ENCODE assay signal across 21 cellular contexts in genomic region chr19:10852098-10852800, GRCh38. TPM values are rescaled to one million over a fixed set of nuclear protein-coding genes. Genes with fewer than 3 reads are reported as not detected.
DNase-seq lines count a peak whose midpoint lies in the region; ATAC-seq and TF ChIP-seq lines count a peak whose summit lies in the region.
"Had no signal": no experiment of that assay in that cellular context is flagged by ENCODE, and none has a peak within 500 bp of the region (broad histone marks: within the 10 kb centered on the region; RNA-seq: fewer than 3 reads in every experiment).

No MANE protein-coding gene starts in this region.

- no peak overlapping the region for H3K27ac Mint-ChIP-seq in activated naive CD8-positive, alpha-beta T cell treated with anti-CD3 and anti-CD28 coated beads for 36 hours
- no peak overlapping the region for H3K27ac Mint-ChIP-seq in activated naive CD4-positive, alpha-beta T cell treated with anti-CD3 and anti-CD28 coated beads, Interleukin-2, amount 50 U/mL, for 72 hours
- H3K27ac Mint-ChIP-seq: activated naive CD8-positive, alpha-beta T cell treated with anti-CD3 and anti-CD28 coated beads, Interleukin-2, amount 50 U/mL, for 24 hours; CD8-positive, alpha-beta T cell; H9; T-cell had no signal

- TF ChIP-seq CTCF in cardiac fibroblast (IDR thresholded peaks at IDR 0.05; ENCODE audit: low read depth, low read length) = no peak

- no peaks in the 10 kb centered on the region for H3K36me3 Mint-ChIP-seq in activated naive CD8-positive, alpha-beta T cell treated with anti-CD3 and anti-CD28 coated beads for 36 hours
- H3K36me3 Mint-ChIP-seq in activated naive CD4-positive, alpha-beta T cell treated with anti-CD3 and anti-CD28 coated beads, Interleukin-2, amount 50 U/mL, for 72 hours = no peaks in the 10 kb centered on the region
- H3K36me3 Mint-ChIP-seq: CD8-positive, alpha-beta T cell; T-cell had no signal

- no peaks in the 10 kb centered on the region for H3K27me3 Mint-ChIP-seq in activated naive CD8-positive, alpha-beta T cell treated with anti-CD3 and anti-CD28 coated beads for 36 hours
- H3K27me3 Mint-ChIP-seq: activated naive CD8-positive, alpha-beta T cell treated with anti-CD3 and anti-CD28 coated beads, Interleukin-2, amount 50 U/mL, for 24 hours; T-cell had no signal

- no peak overlapping the region for H3K4me3 ChIP-seq in cardiac fibroblast (replicated peaks in 1 of 2; ENCODE audit: low read depth in 2 of 2, low read length in 2 of 2)
- H3K4me3 ChIP-seq: gastroesophageal sphincter had no signal

- DNase-seq in ELR (ENCODE audit: low read depth) = peak; percentile 84
- peak; percentile 57 for DNase-seq in MV-4-11 (lab: John Stamatoyannopoulos, UW)
- peak; percentile 56 to 61 for DNase-seq in cardiac fibroblast (ENCODE audit: low read depth in 2 of 2)
- peak; percentile 43 for DNase-seq in left kidney (ENCODE audit: low read depth, low spot score)
- DNase-seq in NCI-H524 (lab: John Stamatoyannopoulos, UW) = no peak
- no peak for DNase-seq in activated naive CD8-positive, alpha-beta T cell treated with anti-CD3 and anti-CD28 coated beads for 36 hours
- no peak for DNase-seq in activated naive CD4-positive, alpha-beta T cell treated with anti-CD3 and anti-CD28 coated beads, Interleukin-2, amount 50 U/mL, for 72 hours (ENCODE audit: low spot score in 2 of 2)
- DNase-seq in T-helper 1 cell = no peak
- DNase-seq: activated CD4-positive, alpha-beta T cell treated with anti-CD3 and anti-CD28 coated beads for 1 hour; activated naive CD8-positive, alpha-beta T cell treated with anti-CD3 and anti-CD28 coated beads, Interleukin-2, amount 50 U/mL, for 24 hours; activated T-cell treated with anti-CD3 and anti-CD28 coated beads for 4 hours; CD8-positive, alpha-beta T cell; dermis blood vessel endothelial cell; H9; NCI-H1092; NCI-H446; OCI-M1; right cardiac atrium; stimulated activated naive CD8-positive, alpha-beta T cell treated with anti-CD3 and anti-CD28 coated beads, Interleukin-15, Interleukin-2, amounts not matched to agents 100 U/mL and 50 U/mL, for 24 hours; T-cell had no signal

- no peak overlapping the region for H3K4me3 Mint-ChIP-seq in activated naive CD8-positive, alpha-beta T cell treated with anti-CD3 and anti-CD28 coated beads for 36 hours
- H3K4me3 Mint-ChIP-seq: activated naive CD8-positive, alpha-beta T cell treated with anti-CD3 and anti-CD28 coated beads, Interleukin-2, amount 50 U/mL, for 24 hours; CD8-positive, alpha-beta T cell; H9; T-cell had no signal

- ATAC-seq in activated naive CD4-positive, alpha-beta T cell treated with anti-CD3 and anti-CD28 coated beads, Interleukin-2, amount 50 U/mL, for 72 hours = no peak
- ATAC-seq: activated naive CD8-positive, alpha-beta T cell treated with anti-CD3 and anti-CD28 coated beads, Interleukin-2, amount 50 U/mL, for 24 hours; CD8-positive, alpha-beta T cell; gastroesophageal sphincter; right cardiac atrium; stimulated activated naive CD8-positive, alpha-beta T cell treated with anti-CD3 and anti-CD28 coated beads, Interleukin-15, Interleukin-2, amounts not matched to agents 100 U/mL and 50 U/mL, for 24 hours; T-cell had no signal

- no peaks in the 10 kb centered on the region for H3K9me3 Mint-ChIP-seq in activated naive CD8-positive, alpha-beta T cell treated with anti-CD3 and anti-CD28 coated beads for 36 hours
- H3K9me3 Mint-ChIP-seq in activated naive CD4-positive, alpha-beta T cell treated with anti-CD3 and anti-CD28 coated beads, Interleukin-2, amount 50 U/mL, for 72 hours = no peaks in the 10 kb centered on the region
- H3K9me3 Mint-ChIP-seq: activated naive CD8-positive, alpha-beta T cell treated with anti-CD3 and anti-CD28 coated beads, Interleukin-2, amount 50 U/mL, for 24 hours; CD8-positive, alpha-beta T cell; T-cell had no signal

- peaks cover 10% of the 10 kb centered on the region for H3K4me1 Mint-ChIP-seq in activated naive CD8-positive, alpha-beta T cell treated with anti-CD3 and anti-CD28 coated beads for 36 hours

RNA-seq across cellular contexts. Expression of gene C19orf38, which starts 4.0 kb away (rescaled TPM):
- total RNA-seq in activated naive CD8-positive, alpha-beta T cell treated with anti-CD3 and anti-CD28 coated beads for 36 hours = 1 to 10 TPM; 1.8 to 2.0 TPM
- total RNA-seq in activated naive CD4-positive, alpha-beta T cell treated with anti-CD3 and anti-CD28 coated beads, Interleukin-2, amount 50 U/mL, for 72 hours = 1 to 10 TPM; 3.5 to 6.4 TPM
- total RNA-seq: CD8-positive, alpha-beta T cell; dermis blood vessel endothelial cell; H9 had no signal

RNA-seq across cellular contexts. Expression of gene TMED1, which starts 16.2 kb away (rescaled TPM):
- total RNA-seq in activated naive CD8-positive, alpha-beta T cell treated with anti-CD3 and anti-CD28 coated beads for 36 hours = 10 to 100 TPM; 14.3 to 14.8 TPM
- total RNA-seq in activated naive CD4-positive, alpha-beta T cell treated with anti-CD3 and anti-CD28 coated beads, Interleukin-2, amount 50 U/mL, for 72 hours = 10 to 100 TPM in 1 of 2 donors, 1 to 10 TPM in 1; 9.7 to 15.0 TPM

RNA-seq across cellular contexts. Expression of gene CARM1, which starts 19.1 kb away (rescaled TPM):
- 10 to 100 TPM; 85.0 to 86.8 TPM for total RNA-seq in activated naive CD8-positive, alpha-beta T cell treated with anti-CD3 and anti-CD28 coated beads for 36 hours
- total RNA-seq in activated naive CD4-positive, alpha-beta T cell treated with anti-CD3 and anti-CD28 coated beads, Interleukin-2, amount 50 U/mL, for 72 hours = 10 to 100 TPM; 46.4 to 73.6 TPM

Comparison
In these comparisons a context has a peak if more than half of its experiments do, and no peak if none do; other contexts are left out.
1. DNase-seq: peak in ELR (single experiment), MV-4-11 (single experiment), cardiac fibroblast (2 of 2) and left kidney (single experiment); none in NCI-H524 (0 of 2), activated naive CD8-positive, alpha-beta T cell treated with anti-CD3 and anti-CD28 coated beads for 36 hours (single experiment), activated naive CD4-positive, alpha-beta T cell treated with anti-CD3 and anti-CD28 coated beads, Interleukin-2, amount 50 U/mL, for 72 hours (0 of 2) and T-helper 1 cell (0 of 5).